In genomic region chr1:156492591-156493080, GRCh38 we compare ENCODE assay signal across 1 cellular context.
TF ChIP-seq lines count a peak whose summit lies in the region.

No MANE protein-coding gene starts in this region.

TF ChIP-seq in WTC11, 78 proteins besides CTCF, POLR2A, EP300 and RAD21 (continued from another document):
- TF ChIP-seq, protein P1, sequence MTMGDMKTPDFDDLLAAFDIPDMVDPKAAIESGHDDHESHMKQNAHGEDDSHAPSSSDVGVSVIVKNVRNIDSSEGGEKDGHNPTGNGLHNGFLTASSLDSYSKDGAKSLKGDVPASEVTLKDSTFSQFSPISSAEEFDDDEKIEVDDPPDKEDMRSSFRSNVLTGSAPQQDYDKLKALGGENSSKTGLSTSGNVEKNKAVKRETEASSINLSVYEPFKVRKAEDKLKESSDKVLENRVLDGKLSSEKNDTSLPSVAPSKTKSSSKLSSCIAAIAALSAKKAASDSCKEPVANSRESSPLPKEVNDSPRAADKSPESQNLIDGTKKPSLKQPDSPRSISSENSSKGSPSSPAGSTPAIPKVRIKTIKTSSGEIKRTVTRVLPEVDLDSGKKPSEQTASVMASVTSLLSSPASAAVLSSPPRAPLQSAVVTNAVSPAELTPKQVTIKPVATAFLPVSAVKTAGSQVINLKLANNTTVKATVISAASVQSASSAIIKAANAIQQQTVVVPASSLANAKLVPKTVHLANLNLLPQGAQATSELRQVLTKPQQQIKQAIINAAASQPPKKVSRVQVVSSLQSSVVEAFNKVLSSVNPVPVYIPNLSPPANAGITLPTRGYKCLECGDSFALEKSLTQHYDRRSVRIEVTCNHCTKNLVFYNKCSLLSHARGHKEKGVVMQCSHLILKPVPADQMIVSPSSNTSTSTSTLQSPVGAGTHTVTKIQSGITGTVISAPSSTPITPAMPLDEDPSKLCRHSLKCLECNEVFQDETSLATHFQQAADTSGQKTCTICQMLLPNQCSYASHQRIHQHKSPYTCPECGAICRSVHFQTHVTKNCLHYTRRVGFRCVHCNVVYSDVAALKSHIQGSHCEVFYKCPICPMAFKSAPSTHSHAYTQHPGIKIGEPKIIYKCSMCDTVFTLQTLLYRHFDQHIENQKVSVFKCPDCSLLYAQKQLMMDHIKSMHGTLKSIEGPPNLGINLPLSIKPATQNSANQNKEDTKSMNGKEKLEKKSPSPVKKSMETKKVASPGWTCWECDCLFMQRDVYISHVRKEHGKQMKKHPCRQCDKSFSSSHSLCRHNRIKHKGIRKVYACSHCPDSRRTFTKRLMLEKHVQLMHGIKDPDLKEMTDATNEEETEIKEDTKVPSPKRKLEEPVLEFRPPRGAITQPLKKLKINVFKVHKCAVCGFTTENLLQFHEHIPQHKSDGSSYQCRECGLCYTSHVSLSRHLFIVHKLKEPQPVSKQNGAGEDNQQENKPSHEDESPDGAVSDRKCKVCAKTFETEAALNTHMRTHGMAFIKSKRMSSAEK (CRISPR knock-in tag; IDR thresholded peaks at IDR 0.05; ENCODE audit: borderline replicate concordance): no peak
